11 cellular contexts compared by ENCODE assay signal in genomic region chr3:88061749-88062148, GRCh38. TPM values are rescaled to one million over a fixed set of nuclear protein-coding genes. Genes with fewer than 3 reads are reported as not detected.
A peak's percentile ranks its signal among the peaks of the same experiment; 100 is the strongest.
DNase-seq lines count a peak whose midpoint lies in the region; ATAC-seq, FAIRE-seq and TF ChIP-seq lines count a peak whose summit lies in the region.
"Had no signal": no experiment of that assay in that cellular context is flagged by ENCODE, and none has a peak within 500 bp of the region (broad histone marks: within the 10 kb centered on the region; RNA-seq: fewer than 3 reads in every experiment).

No MANE protein-coding gene starts in this region.

- H3K4me3 ChIP-seq in A549 (no peak overlapping the region), fibroblast of pulmonary artery (replicated peaks; ENCODE audit: low read depth, low read length) (peak overlapping the region; percentile 92)

- no peaks in the 10 kb centered on the region for H3K27me3 Mint-ChIP-seq in stimulated activated memory B cell treated with anti-CD40 and anti-IgM and Interleukin-4, amounts not matched to agents 10 μg/mL and 1 μg/mL and 100 μg/mL, for 72 hours

- H3K27ac ChIP-seq in A549, result no peak overlapping the region

- DNase-seq in A549 (ENCODE audit: low read depth in 1 of 2, low spot score in 1 of 2) (no peak), ELR (ENCODE audit: low read depth) (peak; percentile 17), fibroblast of pulmonary artery (ENCODE audit: low read depth) (no peak), NCI-H345 (lab: John Stamatoyannopoulos, UW) (no peak), urothelium cell line (ENCODE audit: low spot score) (no peak)
- DNase-seq: aorta, NCI-H446 treated with DMSO at 0.1 percent for 48 hours, trophoblast cell had no signal

- TF ChIP-seq POLR2A in A549 (IDR thresholded peaks at IDR 0.05; ENCODE audit: low read length), result no peak

- no peak overlapping the region for H3K27ac Mint-ChIP-seq in stimulated activated memory B cell treated with anti-CD40 and anti-IgM and Interleukin-4, amounts not matched to agents 10 μg/mL and 1 μg/mL and 100 μg/mL, for 72 hours

- H3K9me3 ChIP-seq in A549, result no peaks in the 10 kb centered on the region

- TF ChIP-seq RAD21 in A549 (conservative IDR thresholded peaks at IDR 0.05 in 1 of 2, IDR thresholded peaks at IDR 0.05 in 1 of 2), result no peak

- no peak for TF ChIP-seq CTCF in A549 (IDR thresholded peaks at IDR 0.05)
- TF ChIP-seq CTCF in fibroblast of pulmonary artery (IDR thresholded peaks at IDR 0.05; ENCODE audit: low read length, missing control alignments), result no peak

- WGBS in A549 (ENCODE audit: missing lambda C conversion rate), result 78% methylated on average over 1 of the region's 1 CpG

- H3K4me1 ChIP-seq in A549, result peaks cover 25% of the 10 kb centered on the region

- H3K36me3 Mint-ChIP-seq in stimulated activated memory B cell treated with anti-CD40 and anti-IgM and Interleukin-4, amounts not matched to agents 10 μg/mL and 1 μg/mL and 100 μg/mL, for 72 hours, result no peaks in the 10 kb centered on the region

- ATAC-seq in A549, result no peak
- no peak for ATAC-seq in SK-N-SH treated with all-trans-retinoic acid at 6 μM for 48 hours
- no peak for ATAC-seq in HG02981 (IDR thresholded peaks at IDR 0.05; ENCODE audit: unreplicated experiment)
- no peak for ATAC-seq in stimulated activated memory B cell treated with anti-CD40 and anti-IgM and Interleukin-4, amounts not matched to agents 10 μg/mL and 1 μg/mL and 100 μg/mL, for 72 hours

- no peak overlapping the region for H3K4me3 Mint-ChIP-seq in stimulated activated memory B cell treated with anti-CD40 and anti-IgM and Interleukin-4, amounts not matched to agents 10 μg/mL and 1 μg/mL and 100 μg/mL, for 72 hours

- H3K4me1 Mint-ChIP-seq in stimulated activated memory B cell treated with anti-CD40 and anti-IgM and Interleukin-4, amounts not matched to agents 10 μg/mL and 1 μg/mL and 100 μg/mL, for 72 hours, result peaks cover 41% of the 10 kb centered on the region

- no peak for TF ChIP-seq EP300 in A549 (IDR thresholded peaks at IDR 0.05)

- FAIRE-seq in A549 (lab: Jason Lieb, UNC), result no peak
- no peak for FAIRE-seq in urothelium cell line (lab: Jason Lieb, UNC)

- no peaks in the 10 kb centered on the region for H3K9me3 Mint-ChIP-seq in stimulated activated memory B cell treated with anti-CD40 and anti-IgM and Interleukin-4, amounts not matched to agents 10 μg/mL and 1 μg/mL and 100 μg/mL, for 72 hours

- CTCF ChIA-PET in A549 (lab: Yijun Ruan, JAX), result no interaction called here

- POLR2A ChIA-PET in A549 (lab: Yijun Ruan, JAX), result no interaction called here

- peak overlapping the region; percentile 85; the same call in 2 of the 3 replicates for H3K4me2 ChIP-seq in A549

TF ChIP-seq in A549, 52 proteins besides CTCF, POLR2A, EP300 and RAD21:
- TF ChIP-seq HOXB5 (CRISPR knock-in tag; IDR thresholded peaks at IDR 0.05), result no peak
TF ChIP-seq in A549: peak in this region for 0.

TF ChIP-seq in SK-N-SH treated with all-trans-retinoic acid at 6 μM for 48 hours, 23 proteins besides CTCF, POLR2A, EP300 and RAD21:
- TF ChIP-seq ESRRG (CRISPR knock-in tag; IDR thresholded peaks at IDR 0.05) (no peak), ISL1 (CRISPR knock-in tag; IDR thresholded peaks at IDR 0.05) (0 out of 2 replicates have a peak, but pooled peaks have one; percentile 11)
TF ChIP-seq in SK-N-SH treated with all-trans-retinoic acid at 6 μM for 48 hours: peak in this region for 1.

RNA-seq across cellular contexts. Expression of gene ZNF654, which starts 2.7 kb away (rescaled TPM):
- polyA plus RNA-seq in A549 (2011; rRNA removed) (4.4 and 5.4 TPM in 2 replicates), A549 (2017; fragmentation: RNase III; extraction: RNeasy Plus Mini Kit Qiagen cat#74134 plus additional on column Dnase treatment) (3.1 to 3.5 TPM (median 3.2 TPM) in 3 replicates)
- 0.70 and 0.97 TPM in 2 replicates for polyA plus RNA-seq in A549 (2012; cell fraction: cytosol; rRNA removed)
- 0.86 and 1.1 TPM in 2 replicates for polyA plus RNA-seq in A549 (2012; cell fraction: nucleus; rRNA removed)
- polyA minus RNA-seq in A549 (2011; rRNA and poly(A)+ RNA removed), result 2.9 and 3.9 TPM in 2 replicates

RNA-seq across cellular contexts. Expression of gene CGGBP1, which starts 2.9 kb away (rescaled TPM):
- polyA plus RNA-seq in A549 (2011; rRNA removed) (136 and 141 TPM in 2 replicates), A549 (2017; fragmentation: RNase III; extraction: RNeasy Plus Mini Kit Qiagen cat#74134 plus additional on column Dnase treatment) (40.4 to 44.5 TPM (median 43.8 TPM) in 3 replicates)
- polyA plus RNA-seq in A549 (2012; cell fraction: cytosol; rRNA removed), result 31.9 and 36.6 TPM in 2 replicates
- polyA plus RNA-seq in A549 (2012; cell fraction: nucleus; rRNA removed), result 13.3 and 16.2 TPM in 2 replicates
- polyA minus RNA-seq in A549 (2011; rRNA and poly(A)+ RNA removed), result 78.4 and 81.1 TPM in 2 replicates
